Comparison of ENCODE assay signal across 16 cellular contexts in genomic region chr2:188399159-188399558, GRCh38.
DNase-seq lines count a peak whose midpoint lies in the region; ATAC-seq and TF ChIP-seq lines count a peak whose summit lies in the region.
"Had no signal": no experiment of that assay in that cellular context is flagged by ENCODE, and none has a peak within 500 bp of the region (broad histone marks: within the 10 kb centered on the region; RNA-seq: fewer than 3 reads in every experiment).

No MANE protein-coding gene starts in this region.

- peaks cover 4% of the 10 kb centered on the region; the same call in 1 of the 2 replicates for H3K9me1 ChIP-seq in IMR-90 (ENCODE audit: insufficient read depth, low read length)

- no peak for TF ChIP-seq RAD21 in IMR-90 (IDR thresholded peaks at IDR 0.05; ENCODE audit: low read length)

- peak overlapping the region; percentile 3; the same call in 1 of the 2 replicates for H2BK120ac ChIP-seq in IMR-90 (ENCODE audit: low read depth, low read length)

- no peak overlapping the region for H2AK5ac ChIP-seq in IMR-90 (ENCODE audit: low read depth, low read length)

- H3K4ac ChIP-seq in IMR-90 (ENCODE audit: low read depth, low read length): peak overlapping the region; percentile 10

- intact Hi-C loops in IMR-90 (cut with micrococcal nuclease): no loop called here

- no peak overlapping the region for H2AK9ac ChIP-seq in IMR-90 (replicated peaks; ENCODE audit: low read depth, low read length, poor library complexity)

- DNase-seq in AG09309 (ENCODE audit: low read depth): peak; percentile 7
- peak; percentile 69 for DNase-seq in IMR-90
- DNase-seq in astrocyte of the cerebellum (ENCODE audit: low read depth): peak; percentile 59
- peak; percentile 79 for DNase-seq in kidney glomerular epithelial cell (lab: John Stamatoyannopoulos, UW)
- no peak for DNase-seq in stimulated activated CD8-positive, alpha-beta memory T cell treated with anti-CD3 and anti-CD28 coated beads, Interleukin-4, amount 100 ng/mL, for 48 hours
- no peak for DNase-seq in DMS153 treated with DMSO at 0.1 percent for 48 hours (lab: John Stamatoyannopoulos, UW; ENCODE audit: unreplicated experiment)
- DNase-seq: activated naive CD4-positive, alpha-beta T cell treated with Interleukin-2 at 50 U/mL for 16 hours; effector memory CD4-positive, alpha-beta T cell; gastrocnemius medialis; KBM-7; NCI-H1436; right cardiac atrium; stimulated activated CD4-positive, alpha-beta T cell treated with anti-CD3 and anti-CD28 coated beads, Interleukin-1b, Interleukin-23, amount 100 ng/mL, for 48 hours had no signal

- no peak overlapping the region for H2AFZ ChIP-seq in IMR-90 (replicated peaks; ENCODE audit: low read length, poor library complexity)

- TF ChIP-seq POLR2A in IMR-90 (IDR thresholded peaks at IDR 0.05; ENCODE audit: low read depth, low read length): no peak

- no peak overlapping the region for H4K91ac ChIP-seq in IMR-90 (ENCODE audit: insufficient read depth, low read depth, low read length)

- no peaks in the 10 kb centered on the region for H3K36me3 ChIP-seq in IMR-90 (ENCODE audit: control insufficient read depth, insufficient read depth, low read length)
- H3K36me3 ChIP-seq: gastrocnemius medialis, thoracic aorta had no signal

- H2BK5ac ChIP-seq in IMR-90 (ENCODE audit: low read depth, low read length, poor library complexity, severe bottlenecking): peak overlapping the region; percentile 16

- peak overlapping the region in 1 of 2 experiments; percentile 22; a peak in 2 of 4 replicates for H4K8ac ChIP-seq in IMR-90 (ENCODE audit: low read depth in 2 of 2, low read length in 2 of 2)

- no CpG with 5 or more reads among the region's 3 CpGs for WGBS in IMR-90 (ENCODE audit: extremely low coverage in 2 of 2, insufficient read length in 1 of 2), 2 experiments

- no peak overlapping the region for H3K4me3 ChIP-seq in AG09309 (ENCODE audit: control insufficient read depth, low read depth, low read length)
- H3K4me3 ChIP-seq in IMR-90 (ENCODE audit: insufficient read depth, low read depth, low read length): no peak overlapping the region
- H3K4me3 ChIP-seq in astrocyte of the cerebellum (ENCODE audit: low read depth, low read length): no peak overlapping the region
- H3K4me3 ChIP-seq: gastrocnemius medialis, thoracic aorta had no signal

- ATAC-seq in IMR-90 (ENCODE audit: low read depth): peak; percentile 24; the same call in 1 of the 2 replicates
- no peak for ATAC-seq in HG02798 (IDR thresholded peaks at IDR 0.05; ENCODE audit: poor library complexity, unreplicated experiment)
- ATAC-seq in GM18873 (IDR thresholded peaks at IDR 0.05; ENCODE audit: low FRiP score, unreplicated experiment): no peak
- ATAC-seq: gastrocnemius medialis, right cardiac atrium had no signal

- H3K56ac ChIP-seq in IMR-90 (ENCODE audit: extremely low read depth, insufficient read depth, low read length): no peak overlapping the region

- H3K4me2 ChIP-seq in IMR-90 (ENCODE audit: low read depth, low read length): peak overlapping the region; percentile 49; the same call in 1 of the 2 replicates

- no peak overlapping the region for H3K23ac ChIP-seq in IMR-90 (ENCODE audit: low read depth, low read length)

- no peak overlapping the region; the same call in 1 of the 2 replicates for H3K18ac ChIP-seq in IMR-90 (ENCODE audit: low read depth, low read length)

- H3K27ac ChIP-seq in IMR-90 (ENCODE audit: insufficient read depth, low read length): no peak overlapping the region
- H3K27ac ChIP-seq: gastrocnemius medialis, thoracic aorta had no signal

- POLR2A ChIA-PET in IMR-90 (lab: Charles Lee; ENCODE audit: unreplicated experiment): no interaction called here

- H3K4me1 ChIP-seq in IMR-90 (ENCODE audit: control insufficient read depth, insufficient read depth, low read length): peaks cover 5% of the 10 kb centered on the region

- in situ Hi-C loops in IMR-90 (cut with MboI; ENCODE audit: low sequenced_read_pairs): no loop called here
- in situ Hi-C loops in astrocyte of the cerebellum (cut with HindIII; ENCODE audit: low sequenced_read_pairs): no loop called here

- dilution Hi-C loops in IMR-90 (cut with HindIII; ENCODE audit: low sequenced_read_pairs, unreplicated experiment): no loop called here

- BruUV-seq in IMR-90 (replicated peaks; lab: Mats Ljungman, UMichigan): no TSS peak

- H3K9ac ChIP-seq in IMR-90 (ENCODE audit: low read depth, low read length): no peak overlapping the region

- H2BK20ac ChIP-seq in IMR-90 (ENCODE audit: low read depth, low read length): no peak overlapping the region

- TF ChIP-seq CTCF in AG09309 (IDR thresholded peaks at IDR 0.05; ENCODE audit: control insufficient read depth, insufficient read depth, low read depth, low read length, missing control alignments): no peak
- TF ChIP-seq CTCF in IMR-90 (conservative IDR thresholded peaks at IDR 0.05; ENCODE audit: low read depth, low read length): no peak
- no peak for TF ChIP-seq CTCF in astrocyte of the cerebellum (IDR thresholded peaks at IDR 0.05; ENCODE audit: low read depth, low read length, missing control alignments)

- H4K5ac ChIP-seq in IMR-90 (ENCODE audit: low read depth, low read length): no peak overlapping the region

- H3K9me3 ChIP-seq in IMR-90 (ENCODE audit: control insufficient read depth, insufficient read depth, low read length): no peaks in the 10 kb centered on the region
- H3K9me3 ChIP-seq: gastrocnemius medialis, thoracic aorta had no signal

- H3K79me1 ChIP-seq in IMR-90 (ENCODE audit: low read depth in 1 of 2, low read length in 2 of 2): peaks cover 5 to 46% of the 10 kb centered on the region in 2 experiments

- peak overlapping the region; percentile 5; the same call in 1 of the 2 replicates for H3K14ac ChIP-seq in IMR-90 (replicated peaks; ENCODE audit: low read depth, low read length)

- H4K20me1 ChIP-seq in IMR-90 (ENCODE audit: insufficient read depth, low read length): no peaks in the 10 kb centered on the region; the same call in 1 of the 2 replicates

- no peak overlapping the region; the same call in 2 of the 3 replicates for H2BK15ac ChIP-seq in IMR-90 (ENCODE audit: low read depth, low read length)

- CTCF ChIA-PET in IMR-90 (lab: Yijun Ruan, JAX): interaction anchor here (0.5 kb wide), 1 partner anchor 23 kb away, joined by 8 read pairs; no protein-coding TSS in a partner anchor

- H3K27me3 ChIP-seq in IMR-90 (ENCODE audit: control insufficient read depth, insufficient read depth, low read length): no peaks in the 10 kb centered on the region
- H3K27me3 ChIP-seq: gastrocnemius medialis had no signal

TF ChIP-seq in IMR-90, 13 proteins besides CTCF, POLR2A, EP300 and RAD21:
- TF ChIP-seq, protein P1, sequence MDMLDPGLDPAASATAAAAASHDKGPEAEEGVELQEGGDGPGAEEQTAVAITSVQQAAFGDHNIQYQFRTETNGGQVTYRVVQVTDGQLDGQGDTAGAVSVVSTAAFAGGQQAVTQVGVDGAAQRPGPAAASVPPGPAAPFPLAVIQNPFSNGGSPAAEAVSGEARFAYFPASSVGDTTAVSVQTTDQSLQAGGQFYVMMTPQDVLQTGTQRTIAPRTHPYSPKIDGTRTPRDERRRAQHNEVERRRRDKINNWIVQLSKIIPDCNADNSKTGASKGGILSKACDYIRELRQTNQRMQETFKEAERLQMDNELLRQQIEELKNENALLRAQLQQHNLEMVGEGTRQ (IDR thresholded peaks at IDR 0.05; ENCODE audit: low read depth, low read length): no peak
- TF ChIP-seq CHD1 (IDR thresholded peaks at IDR 0.05; ENCODE audit: low read depth, low read length) (no peak), RCOR1 (IDR thresholded peaks at IDR 0.05; ENCODE audit: insufficient replicate concordance, low read length) (no peak), RFX5 (IDR thresholded peaks at IDR 0.05; ENCODE audit: low read depth, low read length) (no peak), FOS (IDR thresholded peaks at IDR 0.05; ENCODE audit: low read depth, low read length) (no peak), BHLHE40 (IDR thresholded peaks at IDR 0.05; ENCODE audit: low read depth, low read length) (no peak), MAFK (IDR thresholded peaks at IDR 0.05; ENCODE audit: low read depth, low read length) (no peak), MAZ (IDR thresholded peaks at IDR 0.05; ENCODE audit: borderline replicate concordance, low read depth, low read length) (no peak), NFE2L2 (IDR thresholded peaks at IDR 0.05; ENCODE audit: low read depth, low read length) (no peak), MXI1 (IDR thresholded peaks at IDR 0.05; ENCODE audit: borderline replicate concordance, low read depth, low read length) (no peak), SMC3 (IDR thresholded peaks at IDR 0.05; ENCODE audit: low read depth, low read length) (no peak)
- TF ChIP-seq, protein P2, sequence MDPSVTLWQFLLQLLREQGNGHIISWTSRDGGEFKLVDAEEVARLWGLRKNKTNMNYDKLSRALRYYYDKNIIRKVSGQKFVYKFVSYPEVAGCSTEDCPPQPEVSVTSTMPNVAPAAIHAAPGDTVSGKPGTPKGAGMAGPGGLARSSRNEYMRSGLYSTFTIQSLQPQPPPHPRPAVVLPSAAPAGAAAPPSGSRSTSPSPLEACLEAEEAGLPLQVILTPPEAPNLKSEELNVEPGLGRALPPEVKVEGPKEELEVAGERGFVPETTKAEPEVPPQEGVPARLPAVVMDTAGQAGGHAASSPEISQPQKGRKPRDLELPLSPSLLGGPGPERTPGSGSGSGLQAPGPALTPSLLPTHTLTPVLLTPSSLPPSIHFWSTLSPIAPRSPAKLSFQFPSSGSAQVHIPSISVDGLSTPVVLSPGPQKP (IDR thresholded peaks at IDR 0.05; ENCODE audit: borderline replicate concordance, low read depth, low read length): no peak
TF ChIP-seq in IMR-90: peak in this region for 0.

Comparison
In these comparisons a context has a peak if more than half of its experiments do, and no peak if none do; other contexts are left out.
1. DNase-seq: peak in AG09309 (single experiment), IMR-90 (single experiment), astrocyte of the cerebellum (single experiment) and kidney glomerular epithelial cell (single experiment); none in stimulated activated CD8-positive, alpha-beta memory T cell treated with anti-CD3 and anti-CD28 coated beads, Interleukin-4, amount 100 ng/mL, for 48 hours (single experiment) and DMS153 treated with DMSO at 0.1 percent for 48 hours (single experiment).